In genomic region chr16:86730086-86730485, GRCh38 we compare ENCODE assay signal across 23 cellular contexts.
DNase-seq lines count a peak whose midpoint lies in the region; TF ChIP-seq lines count a peak whose summit lies in the region.
"Had no signal": no experiment of that assay in that cellular context is flagged by ENCODE, and none has a peak within 500 bp of the region (broad histone marks: within the 10 kb centered on the region; RNA-seq: fewer than 3 reads in every experiment).

No MANE protein-coding gene starts in this region.

- H3K27me3 Mint-ChIP-seq in neural progenitor cell (ENCODE audit: insufficient read depth, low read depth) = peaks cover 24% of the 10 kb centered on the region
- peaks cover 49% of the 10 kb centered on the region for H3K27me3 Mint-ChIP-seq in H9 (ENCODE audit: low read depth)

- no peak overlapping the region for H3K14ac ChIP-seq in H9 (ENCODE audit: insufficient read depth, low read length)

- no peaks in the 10 kb centered on the region for H3K79me1 ChIP-seq in H9 (ENCODE audit: insufficient read depth, low read depth, low read length, poor library complexity, severe bottlenecking)

- H3K4me3 ChIP-seq in neural progenitor cell = no peak overlapping the region
- H3K4me3 ChIP-seq: BLaER1, GM12878 had no signal

- DNase-seq in neural progenitor cell (ENCODE audit: low spot score) = no peak
- DNase-seq in posterior vena cava (ENCODE audit: low spot score) = peak; percentile 52
- no peak for DNase-seq in NCI-H1694 treated with DMSO at 0.1 percent for 48 hours (lab: John Stamatoyannopoulos, UW)
- no peak for DNase-seq in H9
- no peak for DNase-seq in amygdala (lab: John Stamatoyannopoulos, UW)
- DNase-seq: 8988T; ACHN; BE2C; C1 segment of cervical spinal cord; CD4-positive, alpha-beta memory T cell; CD4-positive, CD25-positive, alpha-beta regulatory T cell; CD8-positive, alpha-beta memory T cell; COR-L47; DMS 273 treated with DMSO at 0.1 percent for 48 hours; DMS153; DMS53; DMS79; DND-41; EL; GDM1 had no signal

- H3K79me2 ChIP-seq in neural progenitor cell (ENCODE audit: low read depth) (no peaks in the 10 kb centered on the region), H9 (ENCODE audit: insufficient read depth, low read length) (no peaks in the 10 kb centered on the region)

- no peak overlapping the region for H2AK5ac ChIP-seq in H9 (ENCODE audit: insufficient read length, low read length)

- H3K18ac ChIP-seq in H9 (ENCODE audit: insufficient read length, low read depth, low read length) = no peak overlapping the region

- intact Hi-C loops in posterior vena cava (cut with DNase I) = no loop called here

- H3K9me3 Mint-ChIP-seq in neural progenitor cell = peaks cover 4% of the 10 kb centered on the region
- no peaks in the 10 kb centered on the region; a peak in 1 of 5 replicates for H3K9me3 Mint-ChIP-seq in H9
- H3K9me3 Mint-ChIP-seq: CD4-positive, alpha-beta memory T cell had no signal

- no peak overlapping the region for H3K9ac ChIP-seq in neural progenitor cell
- no peak overlapping the region for H3K9ac ChIP-seq in H9 (ENCODE audit: extremely low read depth, insufficient read length, low read length)
- H3K9ac ChIP-seq: BLaER1 had no signal

- H2BK20ac ChIP-seq in H9 (ENCODE audit: low read depth, low read length, poor library complexity, severe bottlenecking) = no peak overlapping the region

- H2BK12ac ChIP-seq in H9 (ENCODE audit: insufficient read length, low read depth, low read length) = no peak overlapping the region

- H3K36me3 ChIP-seq in neural progenitor cell = no peaks in the 10 kb centered on the region
- H3K36me3 ChIP-seq: BE2C, BLaER1 had no signal

- H3K4me3 Mint-ChIP-seq in neural progenitor cell (no peak overlapping the region), H9 (no peak overlapping the region)
- H3K4me3 Mint-ChIP-seq: CD4-positive, alpha-beta memory T cell; CD4-positive, CD25-positive, alpha-beta regulatory T cell; CD8-positive, alpha-beta memory T cell had no signal

- H3K27ac Mint-ChIP-seq in neural progenitor cell (no peak overlapping the region), H9 (no peak overlapping the region)
- H3K27ac Mint-ChIP-seq: CD4-positive, alpha-beta memory T cell; CD4-positive, CD25-positive, alpha-beta regulatory T cell; CD8-positive, alpha-beta memory T cell had no signal

- peaks cover 41% of the 10 kb centered on the region for H3K4me1 ChIP-seq in neural progenitor cell
- peaks cover 7% of the 10 kb centered on the region; the same call in 1 of the 2 replicates for H3K4me1 ChIP-seq in H9 (ENCODE audit: insufficient read depth, low read length)
- H3K4me1 ChIP-seq: BE2C had no signal

- H3K36me3 Mint-ChIP-seq in neural progenitor cell (no peaks in the 10 kb centered on the region), H9 (ENCODE audit: insufficient read depth in 1 of 3, low read depth in 3 of 3) (no peaks in the 10 kb centered on the region)
- H3K36me3 Mint-ChIP-seq: CD14-positive monocyte; CD4-positive, alpha-beta memory T cell; CD4-positive, CD25-positive, alpha-beta regulatory T cell; CD8-positive, alpha-beta memory T cell had no signal

- H3K23me2 ChIP-seq in H9 (ENCODE audit: insufficient read length, low read depth, low read length, poor library complexity, severe bottlenecking) = no peaks in the 10 kb centered on the region

- no peak overlapping the region for H2BK5ac ChIP-seq in H9 (ENCODE audit: insufficient read length, low read length)

- H3K56ac ChIP-seq in H9 (ENCODE audit: insufficient read length, low read depth, low read length) = no peak overlapping the region

- no peak overlapping the region for H2BK15ac ChIP-seq in H9 (ENCODE audit: low read depth, low read length)

- peaks cover 13% of the 10 kb centered on the region for H3F3A ChIP-seq in neural progenitor cell (ENCODE audit: low read depth)

- no CpG with 5 or more reads among the region's 5 CpGs for WGBS in H9 (ENCODE audit: extremely low coverage, insufficient read length, low lambda C conversion rate)

- H3T11ph ChIP-seq in H9 (ENCODE audit: low read length) = no peak overlapping the region

- no peak overlapping the region for H3K27ac ChIP-seq in neural progenitor cell
- no peak overlapping the region for H3K27ac ChIP-seq in H9 (ENCODE audit: insufficient read length, low read depth, low read length)
- H3K27ac ChIP-seq: BLaER1 had no signal

- H3K9me3 ChIP-seq in neural progenitor cell (ENCODE audit: low read depth) (no peaks in the 10 kb centered on the region), H9 (ENCODE audit: control insufficient read depth, low read depth, low read length) (no peaks in the 10 kb centered on the region)
- H3K9me3 ChIP-seq: BE2C, BLaER1 had no signal

- H3K4ac ChIP-seq in H9 (ENCODE audit: low read depth, low read length) = no peak overlapping the region

- no peak overlapping the region for H4K91ac ChIP-seq in H9 (ENCODE audit: insufficient read length, low read depth, low read length)

- no peaks in the 10 kb centered on the region for H4K20me1 ChIP-seq in neural progenitor cell (ENCODE audit: low read depth)
- H4K20me1 ChIP-seq in H9 (ENCODE audit: control insufficient read depth, insufficient read depth, insufficient read length) = no peaks in the 10 kb centered on the region
- H4K20me1 ChIP-seq: BLaER1 had no signal

- peaks cover 48% of the 10 kb centered on the region for H3K4me1 Mint-ChIP-seq in neural progenitor cell
- H3K4me1 Mint-ChIP-seq in H9 = peaks cover 30 to 34% of the 10 kb centered on the region in 2 experiments
- H3K4me1 Mint-ChIP-seq: CD14-positive monocyte; CD4-positive, alpha-beta memory T cell; CD4-positive, CD25-positive, alpha-beta regulatory T cell; CD8-positive, alpha-beta memory T cell had no signal

- no peak overlapping the region for H3K23ac ChIP-seq in H9 (ENCODE audit: insufficient read length, low read depth, low read length)

- peak overlapping the region; percentile 11 for H3K4me2 ChIP-seq in neural progenitor cell
- H3K4me2 ChIP-seq in H9 (ENCODE audit: insufficient read depth, insufficient read length, low read length) = no peak overlapping the region
- H3K4me2 ChIP-seq: BLaER1 had no signal

- H3K27me3 ChIP-seq in neural progenitor cell = peaks cover 28% of the 10 kb centered on the region
- H3K27me3 ChIP-seq in H9 (ENCODE audit: insufficient read depth, low read length) = no peaks in the 10 kb centered on the region
- H3K27me3 ChIP-seq: BLaER1 had no signal

- TF ChIP-seq CTCF in neural progenitor cell (IDR thresholded peaks at IDR 0.05) = no peak
- no peak for TF ChIP-seq CTCF in H9 (conservative IDR thresholded peaks at IDR 0.05)

- H2BK120ac ChIP-seq in H9 (ENCODE audit: low read depth, low read length, poor library complexity, severe bottlenecking) = no peak overlapping the region

- H4K8ac ChIP-seq in H9 (replicated peaks; ENCODE audit: insufficient read length, low read depth, low read length) = no peak overlapping the region

- no peak overlapping the region for H4K5ac ChIP-seq in H9 (ENCODE audit: insufficient read length, low read depth, low read length)

- H2AFZ ChIP-seq in neural progenitor cell (replicated peaks) = no peak overlapping the region
- no peak overlapping the region for H2AFZ ChIP-seq in H9 (ENCODE audit: low read length)
